Comparison of ENCODE assay signal across 15 cellular contexts in the genomic region with DNA sequence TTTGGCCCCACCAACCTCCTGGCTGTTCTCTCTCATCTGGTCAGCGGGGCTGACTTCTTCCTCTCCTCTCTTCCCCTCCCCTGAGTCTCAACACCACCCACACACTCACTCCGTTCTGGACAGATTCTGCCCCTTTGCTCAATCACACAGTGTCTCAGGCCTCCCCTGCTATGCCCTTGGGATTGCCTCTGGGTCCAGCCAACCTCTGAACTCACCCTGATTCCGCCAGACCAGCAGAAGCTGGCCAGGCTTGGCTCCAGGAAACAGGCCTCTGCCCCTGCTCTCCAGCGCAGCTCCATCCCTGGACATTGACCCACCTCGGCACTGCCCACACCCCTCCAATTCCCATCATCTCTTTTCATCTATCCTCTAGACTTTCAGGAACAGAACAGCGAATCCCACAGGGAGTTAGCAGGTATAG. TPM values are rescaled to one million over a fixed set of nuclear protein-coding genes. Genes with fewer than 3 reads are reported as not detected.
DNase-seq lines count a peak whose midpoint lies in the region; ATAC-seq and TF ChIP-seq lines count a peak whose summit lies in the region.
"Had no signal": no experiment of that assay in that cellular context is flagged by ENCODE, and none has a peak within 500 bp of the region (broad histone marks: within the 10 kb centered on the region; RNA-seq: fewer than 3 reads in every experiment).

No MANE protein-coding gene starts in this region.

- H3K9me3 ChIP-seq in right atrium auricular region (no peaks in the 10 kb centered on the region), psoas muscle (no peaks in the 10 kb centered on the region), aorta (ENCODE audit: control insufficient read depth, low read length) (no peaks in the 10 kb centered on the region)

- H3K4me1 Mint-ChIP-seq in activated T-cell treated with anti-CD3 and anti-CD28 coated beads, Interleukin-2, amount 50 U/mL, for 24 hours (ENCODE audit: low read depth), result peaks cover 14% of the 10 kb centered on the region

- H3K4me3 Mint-ChIP-seq in activated T-cell treated with anti-CD3 and anti-CD28 coated beads, Interleukin-2, amount 50 U/mL, for 24 hours, result no peak overlapping the region
- H3K4me3 Mint-ChIP-seq: activated CD4-positive, alpha-beta T cell treated with anti-CD3 and anti-CD28 coated beads for 36 hours had no signal

- intact Hi-C loops in psoas muscle (cut with DNase I) (no loop called here), aorta (cut with DNase I) (no loop called here)

- H3K27ac ChIP-seq in right atrium auricular region (peak overlapping the region; percentile 43 to 71), psoas muscle (peak overlapping the region; percentile 94), aorta (ENCODE audit: low read depth in 1 of 2, low read length in 2 of 2) (peak overlapping the region in 1 of 2 donors; percentile 11)
- H3K27ac ChIP-seq: PC-9 had no signal

- H3K27me3 ChIP-seq in right atrium auricular region, result no peaks in the 10 kb centered on the region
- H3K27me3 ChIP-seq in psoas muscle (ENCODE audit: insufficient read depth in 3 of 3, low read length in 2 of 3), result no peaks in the 10 kb centered on the region
- H3K27me3 ChIP-seq in aorta (ENCODE audit: control insufficient read depth in 1 of 2, insufficient read depth in 2 of 2, low read length in 1 of 2), result no peaks in the 10 kb centered on the region

- H3K36me3 Mint-ChIP-seq in activated T-cell treated with anti-CD3 and anti-CD28 coated beads, Interleukin-2, amount 50 U/mL, for 24 hours (ENCODE audit: low read depth), result no peaks in the 10 kb centered on the region

- H3K27ac Mint-ChIP-seq in activated T-cell treated with anti-CD3 and anti-CD28 coated beads, Interleukin-2, amount 50 U/mL, for 24 hours, result peak overlapping the region; percentile 1
- H3K27ac Mint-ChIP-seq: activated CD4-positive, alpha-beta T cell treated with anti-CD3 and anti-CD28 coated beads for 36 hours had no signal

- peaks cover 4% of the 10 kb centered on the region for H3K27me3 Mint-ChIP-seq in activated T-cell treated with anti-CD3 and anti-CD28 coated beads, Interleukin-2, amount 50 U/mL, for 24 hours
- H3K27me3 Mint-ChIP-seq: activated CD4-positive, alpha-beta T cell treated with anti-CD3 and anti-CD28 coated beads for 36 hours had no signal

- H3K9me3 Mint-ChIP-seq in activated T-cell treated with anti-CD3 and anti-CD28 coated beads, Interleukin-2, amount 50 U/mL, for 24 hours, result no peaks in the 10 kb centered on the region

- H3K4me1 ChIP-seq in right atrium auricular region (peaks cover 0 to 72% of the 10 kb centered on the region in 2 donors), psoas muscle (peaks cover 59% of the 10 kb centered on the region), aorta (ENCODE audit: control insufficient read depth in 1 of 2, insufficient read depth in 2 of 2, low read length in 2 of 2) (peaks cover 0 to 6% of the 10 kb centered on the region in 2 donors)

- no peak for TF ChIP-seq CTCF in right atrium auricular region (IDR thresholded peaks at IDR 0.05)
- TF ChIP-seq CTCF in psoas muscle (IDR thresholded peaks at IDR 0.05), result no peak

- no peaks in the 10 kb centered on the region for H3K36me3 ChIP-seq in right atrium auricular region
- peaks cover 0 to 10% of the 10 kb centered on the region in 2 donors for H3K36me3 ChIP-seq in psoas muscle (ENCODE audit: insufficient read depth in 1 of 2, low read depth in 1 of 2)
- no peaks in the 10 kb centered on the region for H3K36me3 ChIP-seq in aorta (ENCODE audit: control insufficient read depth in 1 of 2, insufficient read depth in 2 of 2, low read length in 1 of 2)

- no peak for DNase-seq in activated T-cell treated with anti-CD3 and anti-CD28 coated beads, Interleukin-2, amount 50 U/mL, for 24 hours
- DNase-seq in activated T-cell treated with anti-CD3 and anti-CD28 coated beads, Interleukin-2, amount 50 U/mL, for 1 hour, result no peak
- DNase-seq in right atrium auricular region (ENCODE audit: low spot score) (peak; percentile 69), psoas muscle (peak; percentile 72 to 81), aorta (peak in 1 of 2 donors; percentile 87), anterior cingulate cortex (lab: John Stamatoyannopoulos, UW) (no peak), GM03348 (ENCODE audit: low spot score) (no peak)
- DNase-seq: activated CD4-positive, alpha-beta T cell treated with anti-CD3 and anti-CD28 coated beads for 36 hours; NCI-H1105 treated with DMSO at 0.1 percent for 48 hours; NCI-H446; occipital lobe; PC-9; stimulated activated CD4-positive, alpha-beta T cell treated with anti-CD3 and anti-CD28 coated beads, Interleukin-4, amount 100 ng/mL, for 24 hours had no signal

- H3K4me3 ChIP-seq in right atrium auricular region (no peak overlapping the region), psoas muscle (no peak overlapping the region), aorta (ENCODE audit: low read length in 2 of 2) (no peak overlapping the region)
- H3K4me3 ChIP-seq: PC-9 had no signal

- WGBS in psoas muscle, 3 donors, result 62 to 65% (median 63%) methylated on average over 6 of the region's 6 CpGs
- WGBS in aorta, 2 donors, result 23 to 24% methylated on average over 6 of the region's 6 CpGs

- ATAC-seq in psoas muscle (peak in 3 of 4 donors; percentile 45 to 55 (median 52)), aorta (ENCODE audit: low FRiP score) (peak; percentile 58), esophagus mucosa (no peak)
- ATAC-seq: activated CD4-positive, alpha-beta T cell treated with anti-CD3 and anti-CD28 coated beads for 36 hours had no signal

RNA-seq across cellular contexts. Expression of a gene that starts 22.1 kb away (rescaled TPM):
- total RNA-seq in right atrium auricular region, result 10 to 100 TPM; 23.5 to 35.0 TPM
- 10 to 100 TPM; 35.9 to 65.2 (median 59.0) TPM for total RNA-seq in psoas muscle
- 10 to 100 TPM in 1 of 3 donors, 1 to 10 TPM in 2; 6.4 to 19.8 (median 9.7) TPM for polyA plus RNA-seq in psoas muscle
- total RNA-seq in aorta, result 10 to 100 TPM; 63.5 to 89.1 TPM
- polyA plus RNA-seq in aorta, result 10 to 100 TPM in 1 of 2 donors, 1 to 10 TPM in 1; 7.8 to 23.9 TPM
- total RNA-seq in esophagus mucosa, result 51.7 TPM

RNA-seq across cellular contexts. Expression of a gene that starts 53.2 kb away (rescaled TPM):
- total RNA-seq in right atrium auricular region, result 10 to 100 TPM in 1 of 2 donors, 1 to 10 TPM in 1; 5.7 to 19.8 TPM
- total RNA-seq in psoas muscle, result 1 to 10 TPM; 1.3 to 3.5 (median 3.1) TPM
- polyA plus RNA-seq in psoas muscle, result 1 to 10 TPM; 1.7 to 3.8 (median 2.0) TPM
- 10 to 100 TPM; 12.1 to 21.7 TPM for total RNA-seq in aorta
- 10 to 100 TPM in 1 of 2 donors, 1 to 10 TPM in 1; 2.8 to 12.1 TPM for polyA plus RNA-seq in aorta
- 1.3 TPM for total RNA-seq in esophagus mucosa
- total RNA-seq: A172, PC-9 had no signal

Comparison
In these comparisons a context has a peak if more than half of its experiments do, and no peak if none do; other contexts are left out.
1. DNase-seq: peak in right atrium auricular region (single experiment) and psoas muscle (2 of 2); none in activated T-cell treated with anti-CD3 and anti-CD28 coated beads, Interleukin-2, amount 50 U/mL, for 24 hours (single experiment), activated T-cell treated with anti-CD3 and anti-CD28 coated beads, Interleukin-2, amount 50 U/mL, for 1 hour (single experiment), anterior cingulate cortex (0 of 58) and GM03348 (single experiment).